In genomic region chr6:150587637-150588036, GRCh38 we compare ENCODE assay signal across 27 cellular contexts.
"Had no signal": no experiment of that assay in that cellular context is flagged by ENCODE, and none has a peak within 500 bp of the region (broad histone marks: within the 10 kb centered on the region; RNA-seq: fewer than 3 reads in every experiment).

No MANE protein-coding gene starts in this region.

- H3K27me3 ChIP-seq: colonic mucosa, esophagus muscularis mucosa, gastrocnemius medialis, gastroesophageal sphincter had no signal

- H3K79me2 ChIP-seq: hepatocyte had no signal

- H3K27ac ChIP-seq: colonic mucosa, coronary artery, epithelial cell of prostate, esophagus muscularis mucosa, esophagus squamous epithelium, foreskin keratinocyte, gastrocnemius medialis, gastroesophageal sphincter, heart left ventricle, heart right ventricle, hepatocyte had no signal

- H3K4me1 ChIP-seq: gastrocnemius medialis, gastroesophageal sphincter, heart left ventricle, heart right ventricle had no signal

- H3K4me2 ChIP-seq: hepatocyte had no signal

- H3K4me3 ChIP-seq: colonic mucosa, coronary artery, dorsolateral prefrontal cortex, esophagus muscularis mucosa, esophagus squamous epithelium, gastrocnemius medialis, gastroesophageal sphincter, heart left ventricle, heart right ventricle, hepatocyte had no signal

- ATAC-seq: effector memory CD8-positive, alpha-beta T cell; foreskin keratinocyte; gastrocnemius medialis; heart left ventricle; heart right ventricle had no signal

- DNase-seq: colonic mucosa; cortex of kidney; dermis blood vessel endothelial cell; dorsolateral prefrontal cortex; effector CD4-positive, alpha-beta T cell; effector CD8-positive, alpha-beta T cell; effector memory CD4-positive, alpha-beta T cell; effector memory CD8-positive, alpha-beta T cell; endodermal cell; erythroblast; esophagus squamous epithelium; foreskin fibroblast; foreskin keratinocyte; foreskin melanocyte; gastrocnemius medialis; glutamatergic neuron; head of caudate nucleus; heart left ventricle; heart right ventricle had no signal

- H2AFZ ChIP-seq: hepatocyte had no signal

- FAIRE-seq: endometrium, endothelial cell of umbilical vein, frontal cortex had no signal

- H3K9me3 ChIP-seq: colonic mucosa, esophagus muscularis mucosa, esophagus squamous epithelium, gastrocnemius medialis, gastroesophageal sphincter, heart left ventricle, heart right ventricle had no signal

- H3K36me3 ChIP-seq: colonic mucosa, esophagus muscularis mucosa, esophagus squamous epithelium, gastrocnemius medialis, gastroesophageal sphincter, heart left ventricle, heart right ventricle had no signal
